In the genomic region with DNA sequence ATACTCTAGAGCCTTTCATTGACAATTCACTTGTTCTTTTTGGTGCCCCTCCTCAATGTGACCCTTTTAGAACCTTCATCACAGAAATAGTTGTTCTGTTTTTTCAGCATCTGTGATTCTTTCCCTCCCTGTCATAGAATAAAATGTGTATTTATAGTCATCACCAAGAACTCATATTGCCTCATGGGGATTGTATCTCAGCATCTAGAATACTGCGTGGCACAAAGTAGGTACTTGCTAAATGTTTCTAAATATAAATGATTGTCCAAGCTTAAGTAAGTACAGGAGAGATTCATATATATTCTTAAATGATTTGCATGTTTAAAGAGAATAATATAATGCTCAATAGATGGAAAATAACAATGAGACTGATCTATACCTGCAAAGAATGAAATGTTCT, we compare ENCODE assay signal across 31 cellular contexts.
"Had no signal": no experiment of that assay in that cellular context is flagged by ENCODE, and none has a peak within 500 bp of the region (broad histone marks: within the 10 kb centered on the region; RNA-seq: fewer than 3 reads in every experiment).

No MANE protein-coding gene starts in this region.

- H3K4me3 ChIP-seq: cardiac muscle cell, MG63, SJCRH30, SK-N-MC had no signal

- H3K36me3 Mint-ChIP-seq: activated naive CD4-positive, alpha-beta T cell treated with anti-CD3 and anti-CD28 coated beads, Interleukin-2, amount 10 ng/mL, durations not matched to agents 7 days and 5 days had no signal

- H3K27me3 ChIP-seq: cardiac muscle cell, MG63, SJCRH30 had no signal

- H3K9me3 ChIP-seq: MG63, SJCRH30 had no signal

- H3K27ac ChIP-seq: cardiac muscle cell, SJCRH30, SK-N-MC had no signal

- DNase-seq: activated CD4-positive, alpha-beta memory T cell treated with anti-CD3 and anti-CD28 coated beads, Interleukin-2, amount 10 ng/mL, durations not matched to agents 7 days and 5 days; activated CD4-positive, alpha-beta T cell treated with anti-CD3 and anti-CD28 coated beads for 36 hours; activated CD8-positive, alpha-beta memory T cell treated with anti-CD3 and anti-CD28 coated beads for 24 hours; activated CD8-positive, alpha-beta memory T cell treated with anti-CD3 and anti-CD28 coated beads, Interleukin-2, amount 10 ng/mL, durations not matched to agents 7 days and 5 days; activated CD8-positive, alpha-beta memory T cell treated with anti-CD3 and anti-CD28 coated beads, Interleukin-2, amount 50 U/mL, for 48 hours; activated effector memory CD4-positive, alpha-beta T cell treated with Interleukin-2 at 50 U/mL for 16 hours; activated naive CD4-positive, alpha-beta T cell treated with anti-CD3 and anti-CD28 coated beads, Interleukin-2, amount 10 ng/mL, durations not matched to agents 7 days and 5 days; activated naive CD8-positive, alpha-beta T cell treated with anti-CD3 and anti-CD28 coated beads, Interleukin-2, amount 50 U/mL, for 24 hours; activated T-cell treated with anti-CD3 and anti-CD28 coated beads, Interleukin-2, amount 50 U/mL, for 48 hours; aorta; Kasumi-1; KG1; MG63; NCI-H1048; NCI-H1105 treated with DMSO at 0.1 percent for 48 hours; NCI-H1436; NCI-H1694; NCI-H1930; NCI-H345; NCI-H524 treated with DMSO at 0.1 percent for 48 hours; SHP77; SJCRH30 had no signal

- H3K27me3 Mint-ChIP-seq: activated CD4-positive, alpha-beta memory T cell treated with anti-CD3 and anti-CD28 coated beads, Interleukin-2, amount 10 ng/mL, durations not matched to agents 7 days and 5 days; activated CD4-positive, alpha-beta T cell treated with anti-CD3 and anti-CD28 coated beads for 36 hours; activated CD8-positive, alpha-beta memory T cell treated with anti-CD3 and anti-CD28 coated beads, Interleukin-2, amount 10 ng/mL, durations not matched to agents 7 days and 5 days; activated naive CD4-positive, alpha-beta T cell treated with anti-CD3 and anti-CD28 coated beads, Interleukin-2, amount 10 ng/mL, durations not matched to agents 7 days and 5 days; activated naive CD8-positive, alpha-beta T cell; activated naive CD8-positive, alpha-beta T cell treated with anti-CD3 and anti-CD28 coated beads, Interleukin-2, amount 50 U/mL, for 24 hours; central memory CD8-positive, alpha-beta T cell had no signal

- H3K27ac Mint-ChIP-seq: activated CD4-positive, alpha-beta memory T cell treated with anti-CD3 and anti-CD28 coated beads, Interleukin-2, amount 10 ng/mL, durations not matched to agents 7 days and 5 days; activated CD4-positive, alpha-beta T cell treated with anti-CD3 and anti-CD28 coated beads for 36 hours; activated CD8-positive, alpha-beta memory T cell treated with anti-CD3 and anti-CD28 coated beads, Interleukin-2, amount 10 ng/mL, durations not matched to agents 7 days and 5 days; activated naive CD4-positive, alpha-beta T cell treated with anti-CD3 and anti-CD28 coated beads, Interleukin-2, amount 10 ng/mL, durations not matched to agents 7 days and 5 days; activated naive CD8-positive, alpha-beta T cell; activated naive CD8-positive, alpha-beta T cell treated with anti-CD3 and anti-CD28 coated beads, Interleukin-2, amount 50 U/mL, for 24 hours; T-helper 2 cell treated with Interferon-gamma antibody and Interleukin-4, amounts not matched to agents 5 μg/mL and 100 μg/mL, for 36 hours; WTC11 had no signal

- H3K4me3 Mint-ChIP-seq: activated CD4-positive, alpha-beta memory T cell treated with anti-CD3 and anti-CD28 coated beads, Interleukin-2, amount 10 ng/mL, durations not matched to agents 7 days and 5 days; activated CD4-positive, alpha-beta T cell treated with anti-CD3 and anti-CD28 coated beads for 36 hours; activated CD8-positive, alpha-beta memory T cell treated with anti-CD3 and anti-CD28 coated beads, Interleukin-2, amount 10 ng/mL, durations not matched to agents 7 days and 5 days; activated naive CD4-positive, alpha-beta T cell treated with anti-CD3 and anti-CD28 coated beads, Interleukin-2, amount 10 ng/mL, durations not matched to agents 7 days and 5 days; activated naive CD8-positive, alpha-beta T cell; activated naive CD8-positive, alpha-beta T cell treated with anti-CD3 and anti-CD28 coated beads, Interleukin-2, amount 50 U/mL, for 24 hours; central memory CD8-positive, alpha-beta T cell; T-helper 2 cell treated with Interferon-gamma antibody and Interleukin-4, amounts not matched to agents 5 μg/mL and 100 μg/mL, for 36 hours; WTC11 had no signal

- ATAC-seq: activated CD4-positive, alpha-beta T cell treated with anti-CD3 and anti-CD28 coated beads for 36 hours; activated CD4-positive, CD25-positive, alpha-beta regulatory T cell treated with anti-CD3 and anti-CD28 coated beads, Interleukin-2, amount 50 U/mL, for 24 hours; activated CD8-positive, alpha-beta memory T cell treated with anti-CD3 and anti-CD28 coated beads, Interleukin-2, amount 10 ng/mL, durations not matched to agents 7 days and 5 days; activated naive CD8-positive, alpha-beta T cell treated with anti-CD3 and anti-CD28 coated beads, Interleukin-2, amount 50 U/mL, for 24 hours; Panc1; WTC11 had no signal

- FAIRE-seq: TTC549 had no signal

- H3K4me1 Mint-ChIP-seq: activated CD4-positive, alpha-beta memory T cell treated with anti-CD3 and anti-CD28 coated beads, Interleukin-2, amount 10 ng/mL, durations not matched to agents 7 days and 5 days; activated CD4-positive, alpha-beta T cell treated with anti-CD3 and anti-CD28 coated beads for 36 hours; activated CD8-positive, alpha-beta memory T cell treated with anti-CD3 and anti-CD28 coated beads, Interleukin-2, amount 10 ng/mL, durations not matched to agents 7 days and 5 days; activated naive CD4-positive, alpha-beta T cell treated with anti-CD3 and anti-CD28 coated beads, Interleukin-2, amount 10 ng/mL, durations not matched to agents 7 days and 5 days; activated naive CD8-positive, alpha-beta T cell treated with anti-CD3 and anti-CD28 coated beads, Interleukin-2, amount 50 U/mL, for 24 hours; central memory CD8-positive, alpha-beta T cell had no signal

- H3K9me3 Mint-ChIP-seq: activated CD4-positive, alpha-beta memory T cell treated with anti-CD3 and anti-CD28 coated beads, Interleukin-2, amount 10 ng/mL, durations not matched to agents 7 days and 5 days; activated naive CD4-positive, alpha-beta T cell treated with anti-CD3 and anti-CD28 coated beads, Interleukin-2, amount 10 ng/mL, durations not matched to agents 7 days and 5 days; activated naive CD8-positive, alpha-beta T cell treated with anti-CD3 and anti-CD28 coated beads, Interleukin-2, amount 50 U/mL, for 24 hours; central memory CD8-positive, alpha-beta T cell; T-helper 2 cell treated with Interferon-gamma antibody and Interleukin-4, amounts not matched to agents 5 μg/mL and 100 μg/mL, for 36 hours had no signal
